1 cellular context compared by ENCODE assay signal in genomic region chr7:33339074-33339805, GRCh38.
TF ChIP-seq lines count a peak whose summit lies in the region.

No MANE protein-coding gene starts in this region.

TF ChIP-seq in SK-N-SH, 30 proteins besides CTCF, POLR2A, EP300 and RAD21 (continued from another document):
- TF ChIP-seq REST (IDR thresholded peaks at IDR 0.05; ENCODE audit: low read depth, low read length) (no peak), USF1 (IDR thresholded peaks at IDR 0.05; ENCODE audit: borderline replicate concordance, low read depth) (no peak), RCOR1 (IDR thresholded peaks at IDR 0.05; ENCODE audit: low read length) (no peak), PBX3 (IDR thresholded peaks at IDR 0.05) (no peak), ELF1 (IDR thresholded peaks at IDR 0.05) (no peak), CHD2 (IDR thresholded peaks at IDR 0.05; ENCODE audit: low read length, partially characterized antibody) (no peak), SMC3 (IDR thresholded peaks at IDR 0.05; ENCODE audit: low read depth, low read length) (no peak), IRF3 (IDR thresholded peaks at IDR 0.05; ENCODE audit: low read depth, low read length) (no peak), TAF1 (IDR thresholded peaks at IDR 0.05; ENCODE audit: borderline replicate concordance, low read depth, low read length) (no peak), TEAD4 (IDR thresholded peaks at IDR 0.05; ENCODE audit: borderline replicate concordance, insufficient read depth) (no peak), ZBTB33 (IDR thresholded peaks at IDR 0.05; ENCODE audit: borderline replicate concordance, low read depth) (no peak), TCF12 (IDR thresholded peaks at IDR 0.05) (no peak), SIN3A (IDR thresholded peaks at IDR 0.05; ENCODE audit: borderline replicate concordance, low read depth, low read length) (no peak), USF2 (IDR thresholded peaks at IDR 0.05; ENCODE audit: borderline replicate concordance, low read depth, low read length) (no peak), RXRA (IDR thresholded peaks at IDR 0.05; ENCODE audit: borderline replicate concordance, low read depth) (no peak)
TF ChIP-seq in SK-N-SH: peak in this region for 0.
